In genomic region chr13:51549050-51549449, GRCh38 we compare ENCODE assay signal across 10 cellular contexts. TPM values are rescaled to one million over a fixed set of nuclear protein-coding genes. Genes with fewer than 3 reads are reported as not detected.
A peak's percentile ranks its signal among the peaks of the same experiment; 100 is the strongest.
DNase-seq lines count a peak whose midpoint lies in the region; ATAC-seq, FAIRE-seq and TF ChIP-seq lines count a peak whose summit lies in the region.
"Had no signal": no experiment of that assay in that cellular context is flagged by ENCODE, and none has a peak within 500 bp of the region (broad histone marks: within the 10 kb centered on the region; RNA-seq: fewer than 3 reads in every experiment).

No MANE protein-coding gene starts in this region.

- DNase-seq in CMK (ENCODE audit: low read depth) (peak; percentile 68), mesothelial cell of epicardium (ENCODE audit: low spot score in 2 of 2, unreplicated experiment in 2 of 2) (no peak), HTR-8/SVneo (ENCODE audit: insufficient read length, low spot score) (no peak), NCI-H2196 (lab: John Stamatoyannopoulos, UW; ENCODE audit: unreplicated experiment) (no peak)
- DNase-seq: NCI-H446 treated with DMSO at 0.1 percent for 48 hours, sigmoid colon had no signal

- intact Hi-C loops in dendritic cell treated with granulocyte-macrophage colony-stimulating factor and Interleukin-4, amounts not matched to agents 40 ng/mL and 50 ng/mL, for 4 days (cut with micrococcal nuclease), result no loop called here

- H3K27me3 Mint-ChIP-seq in dendritic cell treated with granulocyte-macrophage colony-stimulating factor and Interleukin-4, amounts not matched to agents 40 ng/mL and 50 ng/mL, for 4 days, result no peaks in the 10 kb centered on the region
- H3K27me3 Mint-ChIP-seq in mesothelial cell of epicardium (ENCODE audit: low read depth), result no peaks in the 10 kb centered on the region

- H3K36me3 Mint-ChIP-seq in dendritic cell treated with granulocyte-macrophage colony-stimulating factor and Interleukin-4, amounts not matched to agents 40 ng/mL and 50 ng/mL, for 4 days (ENCODE audit: low read depth), result no peaks in the 10 kb centered on the region
- no peaks in the 10 kb centered on the region for H3K36me3 Mint-ChIP-seq in mesothelial cell of epicardium

- peak overlapping the region; percentile 72 for H3K27ac Mint-ChIP-seq in dendritic cell treated with granulocyte-macrophage colony-stimulating factor and Interleukin-4, amounts not matched to agents 40 ng/mL and 50 ng/mL, for 4 days
- H3K27ac Mint-ChIP-seq in mesothelial cell of epicardium, result no peak overlapping the region

- no peaks in the 10 kb centered on the region for H3K9me3 Mint-ChIP-seq in dendritic cell treated with granulocyte-macrophage colony-stimulating factor and Interleukin-4, amounts not matched to agents 40 ng/mL and 50 ng/mL, for 4 days
- H3K9me3 Mint-ChIP-seq in mesothelial cell of epicardium, result peaks cover 8% of the 10 kb centered on the region

- TF ChIP-seq CTCF in mesothelial cell of epicardium (IDR thresholded peaks at IDR 0.05; ENCODE audit: unreplicated experiment), result no peak

- peaks cover 39% of the 10 kb centered on the region for H3K4me1 Mint-ChIP-seq in dendritic cell treated with granulocyte-macrophage colony-stimulating factor and Interleukin-4, amounts not matched to agents 40 ng/mL and 50 ng/mL, for 4 days (ENCODE audit: low read depth)
- H3K4me1 Mint-ChIP-seq in mesothelial cell of epicardium, result peaks cover 24% of the 10 kb centered on the region

- no peak for FAIRE-seq in HTR-8/SVneo (lab: Jason Lieb, UNC)

- no peak overlapping the region for H3K4me3 Mint-ChIP-seq in dendritic cell treated with granulocyte-macrophage colony-stimulating factor and Interleukin-4, amounts not matched to agents 40 ng/mL and 50 ng/mL, for 4 days
- no peak overlapping the region for H3K4me3 Mint-ChIP-seq in mesothelial cell of epicardium

- peak; percentile 87 for ATAC-seq in GM19463 (IDR thresholded peaks at IDR 0.05; ENCODE audit: unreplicated experiment)
- peak; percentile 72 for ATAC-seq in HG03442 (IDR thresholded peaks at IDR 0.05; ENCODE audit: unreplicated experiment)
- no peak for ATAC-seq in GM19455 (IDR thresholded peaks at IDR 0.05; ENCODE audit: unreplicated experiment)

RNA-seq across cellular contexts. Expression of gene WDFY2, which starts 35.2 kb away (rescaled TPM):
- total RNA-seq in mesothelial cell of epicardium, result 12.1 to 12.4 TPM (median 12.1 TPM) in 3 replicates
